ENCODE assay signal across 2 cellular contexts in the genomic region with DNA sequence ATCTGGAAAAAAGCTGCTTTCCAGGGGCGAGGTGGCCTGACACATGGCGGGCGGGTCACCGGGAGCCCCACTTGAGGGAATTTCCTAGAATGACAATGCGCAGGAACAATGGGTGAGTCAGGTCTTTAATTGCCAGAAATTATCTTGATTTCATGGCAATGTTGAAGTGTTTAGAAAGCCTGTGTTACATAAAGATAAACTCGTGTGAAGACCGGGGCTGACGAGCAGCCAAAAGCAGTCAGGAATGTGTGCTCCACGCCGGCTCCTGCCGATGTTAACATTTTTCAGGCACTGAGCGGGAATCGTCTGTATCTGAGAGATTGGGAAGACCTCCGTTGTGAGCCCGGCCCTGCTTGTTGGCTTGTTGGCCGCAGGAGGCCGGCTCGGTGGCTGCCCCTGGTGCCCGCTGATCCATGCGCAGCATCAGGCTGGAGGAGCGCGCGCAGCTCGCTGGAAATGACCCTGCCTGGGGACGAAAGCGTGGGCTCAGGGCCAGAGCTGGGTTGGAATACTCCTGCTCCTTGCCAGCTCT.
TF ChIP-seq lines count a peak whose summit lies in the region.

No MANE protein-coding gene starts in this region.

TF ChIP-seq in IMR-90, 13 proteins besides CTCF, POLR2A, EP300 and RAD21:
- TF ChIP-seq BHLHE40 (IDR thresholded peaks at IDR 0.05; ENCODE audit: low read depth, low read length), result peak; percentile 73
- TF ChIP-seq, protein P1, sequence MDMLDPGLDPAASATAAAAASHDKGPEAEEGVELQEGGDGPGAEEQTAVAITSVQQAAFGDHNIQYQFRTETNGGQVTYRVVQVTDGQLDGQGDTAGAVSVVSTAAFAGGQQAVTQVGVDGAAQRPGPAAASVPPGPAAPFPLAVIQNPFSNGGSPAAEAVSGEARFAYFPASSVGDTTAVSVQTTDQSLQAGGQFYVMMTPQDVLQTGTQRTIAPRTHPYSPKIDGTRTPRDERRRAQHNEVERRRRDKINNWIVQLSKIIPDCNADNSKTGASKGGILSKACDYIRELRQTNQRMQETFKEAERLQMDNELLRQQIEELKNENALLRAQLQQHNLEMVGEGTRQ (IDR thresholded peaks at IDR 0.05; ENCODE audit: low read depth, low read length), result no peak
- TF ChIP-seq CEBPB (IDR thresholded peaks at IDR 0.05; ENCODE audit: low read depth, low read length), result peak; percentile 21; the same call in 1 of the 2 replicates
- TF ChIP-seq MAFK (IDR thresholded peaks at IDR 0.05; ENCODE audit: low read depth, low read length), result no peak; the same call in 1 of the 2 replicates
- TF ChIP-seq CHD1 (IDR thresholded peaks at IDR 0.05; ENCODE audit: low read depth, low read length), result no peak
- TF ChIP-seq SMC3 (IDR thresholded peaks at IDR 0.05; ENCODE audit: low read depth, low read length), result no peak
- TF ChIP-seq FOS (IDR thresholded peaks at IDR 0.05; ENCODE audit: low read depth, low read length), result peak; percentile 73
- TF ChIP-seq ELK1 (IDR thresholded peaks at IDR 0.05; ENCODE audit: borderline replicate concordance, low read depth, low read length), result no peak
- TF ChIP-seq RCOR1 (IDR thresholded peaks at IDR 0.05; ENCODE audit: insufficient replicate concordance, low read length), result peak; percentile 33
- TF ChIP-seq RFX5 (IDR thresholded peaks at IDR 0.05; ENCODE audit: low read depth, low read length), result no peak
- TF ChIP-seq MXI1 (IDR thresholded peaks at IDR 0.05; ENCODE audit: borderline replicate concordance, low read depth, low read length), result no peak
- TF ChIP-seq NFE2L2 (IDR thresholded peaks at IDR 0.05; ENCODE audit: low read depth, low read length), result 0 out of 2 replicates have a peak, but pooled peaks have one; percentile 22
- peak; percentile 7; the same call in 1 of the 2 replicates for TF ChIP-seq MAZ (IDR thresholded peaks at IDR 0.05; ENCODE audit: borderline replicate concordance, low read depth, low read length)

TF ChIP-seq in HEK293T, 16 proteins besides CTCF, POLR2A, EP300 and RAD21 (continued from another document):
- TF ChIP-seq SP1 (IDR thresholded peaks at IDR 0.05) (no peak), SUZ12 (IDR thresholded peaks at IDR 0.05) (no peak)
